In the genomic region with DNA sequence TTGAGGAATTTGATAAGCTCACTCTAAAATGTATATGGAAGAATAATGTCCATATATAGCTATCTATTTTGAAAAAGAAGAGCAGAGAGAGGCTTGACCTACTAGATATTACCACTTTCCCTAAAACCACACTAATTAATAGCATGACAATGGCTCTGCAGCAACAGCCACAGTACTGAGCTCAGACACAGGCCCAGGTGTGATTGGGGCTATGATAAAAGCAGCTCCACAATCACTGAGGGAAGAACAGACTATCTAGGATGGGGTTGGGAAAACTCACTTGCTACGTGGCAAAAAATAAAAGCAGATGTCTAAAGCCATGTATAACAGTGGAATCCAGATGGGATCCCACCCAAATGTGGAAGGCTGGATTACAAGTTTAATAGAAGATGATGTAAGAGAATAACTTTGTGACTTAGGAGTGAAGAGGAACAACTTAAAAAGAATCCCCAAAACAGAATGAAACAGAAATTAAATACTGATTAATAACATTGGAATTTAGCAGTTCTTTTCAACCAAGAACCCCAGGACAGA, we compare ENCODE assay signal across 18 cellular contexts.
A peak's percentile ranks its signal among the peaks of the same experiment; 100 is the strongest.
DNase-seq lines count a peak whose midpoint lies in the region; ATAC-seq and TF ChIP-seq lines count a peak whose summit lies in the region.
"Had no signal": no experiment of that assay in that cellular context is flagged by ENCODE, and none has a peak within 500 bp of the region (broad histone marks: within the 10 kb centered on the region; RNA-seq: fewer than 3 reads in every experiment).

No MANE protein-coding gene starts in this region.

- H4K5ac ChIP-seq in mesendoderm (ENCODE audit: low read length), result no peak overlapping the region

- no peak for TF ChIP-seq EP300 in gastroesophageal sphincter (IDR thresholded peaks at IDR 0.05)

- no peaks in the 10 kb centered on the region for H3K36me3 Mint-ChIP-seq in CD14-positive monocyte

- no peaks in the 10 kb centered on the region for H3K79me1 ChIP-seq in mesendoderm (ENCODE audit: low read length)

- H3K9me3 ChIP-seq in HUES48 (ENCODE audit: control insufficient read depth, insufficient read depth, low read length), result no peaks in the 10 kb centered on the region
- H3K9me3 ChIP-seq in gastroesophageal sphincter, result no peaks in the 10 kb centered on the region
- H3K9me3 ChIP-seq: A549, HAP-1 had no signal

- ATAC-seq in HG03469 (IDR thresholded peaks at IDR 0.05; ENCODE audit: unreplicated experiment) (no peak), GM18511 (IDR thresholded peaks at IDR 0.05; ENCODE audit: unreplicated experiment) (no peak), gastroesophageal sphincter (no peak)
- ATAC-seq: A549 had no signal

- no peak overlapping the region for H4K8ac ChIP-seq in mesendoderm (ENCODE audit: low read depth, low read length)

- H3K4me1 ChIP-seq in HUES48 (ENCODE audit: control insufficient read depth, insufficient read depth, low read length) (peaks cover 25% of the 10 kb centered on the region), mesendoderm (ENCODE audit: control insufficient read depth, low read depth, low read length) (peaks cover 3% of the 10 kb centered on the region), gastroesophageal sphincter (no peaks in the 10 kb centered on the region)

- no peaks in the 10 kb centered on the region for H3K36me3 ChIP-seq in HUES48 (ENCODE audit: control insufficient read depth, insufficient read depth, low read length)
- H3K36me3 ChIP-seq in mesendoderm (ENCODE audit: control insufficient read depth, insufficient read depth, low read length), result no peaks in the 10 kb centered on the region
- H3K36me3 ChIP-seq in gastroesophageal sphincter, result no peaks in the 10 kb centered on the region
- H3K36me3 ChIP-seq: HAP-1 had no signal

- H3K27ac Mint-ChIP-seq in CD14-positive monocyte, result peak overlapping the region; percentile 27 to 97 (median 50)
- H3K27ac Mint-ChIP-seq: CD4-positive, alpha-beta T cell had no signal

- H2AK5ac ChIP-seq in mesendoderm (ENCODE audit: low read length), result no peak overlapping the region

- H3K27me3 ChIP-seq in HUES48 (ENCODE audit: control insufficient read depth, insufficient read depth, low read length) (no peaks in the 10 kb centered on the region), mesendoderm (ENCODE audit: insufficient read depth, low read length, poor library complexity) (no peaks in the 10 kb centered on the region), gastroesophageal sphincter (no peaks in the 10 kb centered on the region)

- no peak overlapping the region for H3K23ac ChIP-seq in mesendoderm (ENCODE audit: low read length)

- H2BK120ac ChIP-seq in mesendoderm (ENCODE audit: low read depth, low read length), result no peak overlapping the region

- no peak overlapping the region for H3K18ac ChIP-seq in mesendoderm (ENCODE audit: low read length)

- intact Hi-C loops in CD14-positive monocyte (cut with micrococcal nuclease), result loop anchor here in 1 of 2 donors (5.0 kb wide), 1 partner anchor 58 kb away; no protein-coding TSS in a partner anchor

- no peak overlapping the region for H3K4me3 ChIP-seq in HUES48 (ENCODE audit: low read depth, low read length)
- H3K4me3 ChIP-seq in fibroblast of mammary gland (ENCODE audit: control insufficient read depth, low read depth, low read length), result no peak overlapping the region
- H3K4me3 ChIP-seq in mesendoderm (ENCODE audit: low read length), result no peak overlapping the region
- no peak overlapping the region for H3K4me3 ChIP-seq in gastroesophageal sphincter
- H3K4me3 ChIP-seq: A549, HAP-1 had no signal

- H3K79me2 ChIP-seq in mesendoderm (ENCODE audit: control insufficient read depth, insufficient read depth, low read length), result no peaks in the 10 kb centered on the region

- no peak for TF ChIP-seq POLR2A in gastroesophageal sphincter (IDR thresholded peaks at IDR 0.05)

- no peak overlapping the region for H3K4ac ChIP-seq in mesendoderm (ENCODE audit: low read depth, low read length)

- H3K9ac ChIP-seq in HUES48 (ENCODE audit: low read depth, low read length) (no peak overlapping the region), mesendoderm (ENCODE audit: low read length) (no peak overlapping the region)

- TF ChIP-seq CTCF in CD14-positive monocyte (IDR thresholded peaks at IDR 0.05), result no peak
- no peak for TF ChIP-seq CTCF in fibroblast of mammary gland (conservative IDR thresholded peaks at IDR 0.05; ENCODE audit: control insufficient read depth, insufficient read depth, low read depth, low read length)
- TF ChIP-seq CTCF in gastroesophageal sphincter (IDR thresholded peaks at IDR 0.05), result no peak

- H3K4me1 Mint-ChIP-seq in CD14-positive monocyte, result peaks cover 44% of the 10 kb centered on the region

- no peak overlapping the region for H2BK15ac ChIP-seq in mesendoderm (replicated peaks; ENCODE audit: low read depth)

- H3K4me3 Mint-ChIP-seq in CD14-positive monocyte, result no peak overlapping the region
- H3K4me3 Mint-ChIP-seq: CD4-positive, alpha-beta T cell had no signal

- WGBS in mesendoderm (ENCODE audit: extremely low coverage, insufficient coverage, low lambda C conversion rate), result no CpG with 5 or more reads among the region's 1 CpG
- WGBS in gastroesophageal sphincter (ENCODE audit: low coverage in 1 of 2), 2 donors, result 64% methylated on average over 1 of the region's 1 CpG; no CpG with 5 or more reads in 1 of the 2 donors

- no peak overlapping the region for H2BK5ac ChIP-seq in mesendoderm (ENCODE audit: low read length)

- H3K27ac ChIP-seq in HUES48 (ENCODE audit: low read depth, low read length) (peak overlapping the region; percentile 86), mesendoderm (ENCODE audit: low read depth, low read length) (no peak overlapping the region), gastroesophageal sphincter (no peak overlapping the region)

- H3K27me3 Mint-ChIP-seq in CD14-positive monocyte (ENCODE audit: low read depth in 3 of 3), result peaks cover 0 to 4% (median 0%) of the 10 kb centered on the region in 3 donors
- H3K27me3 Mint-ChIP-seq: CD4-positive, alpha-beta T cell had no signal

- peaks cover 0 to 5% (median 0%) of the 10 kb centered on the region in 7 donors for H3K9me3 Mint-ChIP-seq in CD14-positive monocyte
- H3K9me3 Mint-ChIP-seq: CD4-positive, alpha-beta T cell had no signal

- H3K56ac ChIP-seq in mesendoderm (ENCODE audit: low read length), result no peak overlapping the region

- DNase-seq in CD14-positive monocyte (ENCODE audit: low spot score) (no peak), fibroblast of mammary gland (ENCODE audit: low read depth) (peak; percentile 60), mesendoderm (peak; percentile 29)
- DNase-seq: CD4-positive, alpha-beta T cell; COR-L47; Karpas-422; MV-4-11; NCI-H1694; NCI-H2081; NCI-H2171; NCI-H526; Right ventricle myocardium superior had no signal

- no peak overlapping the region for H3K4me2 ChIP-seq in mesendoderm (ENCODE audit: low read length)
